ENCODE assay signal across 8 cellular contexts in genomic region chr1:32205401-32206370, GRCh38. TPM values are rescaled to one million over a fixed set of nuclear protein-coding genes. Genes with fewer than 3 reads are reported as not detected.
DNase-seq lines count a peak whose midpoint lies in the region; ATAC-seq and TF ChIP-seq lines count a peak whose summit lies in the region.

Gene IQCC, plus strand, starts transcription at chr1:32205671. Its CDS starts 11 bp downstream, at chr1:32205682.

- 1% methylated on average over 35 of the region's 77 CpGs for WGBS in SK-N-SH (ENCODE audit: low lambda C conversion rate)

- no peak within 1 kb of the TSS for H2AFZ ChIP-seq in SK-N-SH (ENCODE audit: low read depth)

- POLR2A ChIA-PET in CD8-positive, alpha-beta memory T cell (lab: Charles Lee) = interaction anchor here (0.5 to 1.7 kb wide), 6 partner anchors 9 to 189 kb away, joined by 3 to 9 read pairs (median 4); partner anchors contain the start of gene BSDC1
- POLR2A ChIA-PET in SK-N-SH (lab: Yijun Ruan, JAX) = interaction anchor here (0.6 to 2.4 kb wide), 3 partner anchors 11 to 26 kb away, joined by 3 to 10 read pairs (median 6); partner anchors contain the start of gene TXLNA

- H3F3A ChIP-seq in SK-N-SH (replicated peaks; ENCODE audit: insufficient read depth) = no peaks in the 10 kb centered on the region

- peaks cover 0 to 6% (median 0%) of the 10 kb centered on the region in 3 donors for H3K36me3 Mint-ChIP-seq in CD8-positive, alpha-beta memory T cell
- H3K36me3 Mint-ChIP-seq in activated naive CD4-positive, alpha-beta T cell treated with anti-CD3 and anti-CD28 coated beads, Interleukin-2, amount 50 U/mL, for 24 hours = no peaks in the 10 kb centered on the region

- peak; percentile 81 to 91 (median 84) for DNase-seq in CD8-positive, alpha-beta memory T cell
- DNase-seq in NCI-H1092 (lab: John Stamatoyannopoulos, UW) = peak; percentile 95
- peak; percentile 96 for DNase-seq in SK-N-SH
- DNase-seq in glomerular visceral epithelial cell (ENCODE audit: extremely low spot score) = peak; percentile 87
- DNase-seq in occipital lobe (lab: John Stamatoyannopoulos, UW) = peak; percentile 81
- peak; percentile 89 for DNase-seq in superior temporal gyrus (ENCODE audit: extremely low spot score)

- peak within 1 kb of the TSS; percentile 86 to 96 (median 87) for H3K4me3 Mint-ChIP-seq in CD8-positive, alpha-beta memory T cell
- H3K4me3 Mint-ChIP-seq in activated naive CD4-positive, alpha-beta T cell treated with anti-CD3 and anti-CD28 coated beads, Interleukin-2, amount 50 U/mL, for 24 hours = peak within 1 kb of the TSS; percentile 87

- peak within 1 kb of the TSS; percentile 65 to 98 (median 91) for H3K27ac Mint-ChIP-seq in CD8-positive, alpha-beta memory T cell
- H3K27ac Mint-ChIP-seq in activated naive CD4-positive, alpha-beta T cell treated with anti-CD3 and anti-CD28 coated beads, Interleukin-2, amount 50 U/mL, for 24 hours = peak within 1 kb of the TSS; percentile 30

- no peaks in the 10 kb centered on the region for H3K27me3 ChIP-seq in CD8-positive, alpha-beta memory T cell (ENCODE audit: insufficient read depth, low read length, poor library complexity, severe bottlenecking)
- H3K27me3 ChIP-seq in SK-N-SH (ENCODE audit: insufficient read depth) = no peaks in the 10 kb centered on the region

- no peaks in the 10 kb centered on the region for H4K20me1 ChIP-seq in SK-N-SH (ENCODE audit: insufficient read depth)

- no peaks in the 10 kb centered on the region for H3K27me3 Mint-ChIP-seq in CD8-positive, alpha-beta memory T cell
- H3K27me3 Mint-ChIP-seq in activated naive CD4-positive, alpha-beta T cell treated with anti-CD3 and anti-CD28 coated beads, Interleukin-2, amount 50 U/mL, for 24 hours = no peaks in the 10 kb centered on the region

- peak within 1 kb of the TSS; percentile 95 for H3K4me2 ChIP-seq in SK-N-SH

- no peaks in the 10 kb centered on the region for H3K9me3 ChIP-seq in CD8-positive, alpha-beta memory T cell (ENCODE audit: low read length)
- no peaks in the 10 kb centered on the region for H3K9me3 ChIP-seq in SK-N-SH

- H3K9me2 ChIP-seq in SK-N-SH = no peaks in the 10 kb centered on the region

- no peak for TF ChIP-seq CTCF in SK-N-SH (IDR thresholded peaks at IDR 0.05)

- H3K27ac ChIP-seq in CD8-positive, alpha-beta memory T cell (ENCODE audit: low read depth, low read length) = peak within 1 kb of the TSS; percentile 76
- peak within 1 kb of the TSS; percentile 6 to 62; a peak in 2 of 4 replicates for H3K27ac ChIP-seq in SK-N-SH (ENCODE audit: low read depth in 2 of 2, low read length in 1 of 2)

- no peaks in the 10 kb centered on the region for H3K9me3 Mint-ChIP-seq in CD8-positive, alpha-beta memory T cell
- no peaks in the 10 kb centered on the region for H3K9me3 Mint-ChIP-seq in activated naive CD4-positive, alpha-beta T cell treated with anti-CD3 and anti-CD28 coated beads, Interleukin-2, amount 50 U/mL, for 24 hours

- no peak for TF ChIP-seq EP300 in SK-N-SH (IDR thresholded peaks at IDR 0.05; ENCODE audit: borderline replicate concordance in 1 of 2, low read depth in 1 of 2, low read length in 1 of 2)

- peak within 1 kb of the TSS; percentile 86 for H3K4me3 ChIP-seq in CD8-positive, alpha-beta memory T cell (ENCODE audit: low read length)
- H3K4me3 ChIP-seq in SK-N-SH (ENCODE audit: low read depth in 2 of 2, low read length in 1 of 2) = peak within 1 kb of the TSS; percentile 65 to 89

- ATAC-seq in GM21723 (IDR thresholded peaks at IDR 0.05; ENCODE audit: unreplicated experiment) = peak; percentile 34

- TF ChIP-seq RAD21 in SK-N-SH (IDR thresholded peaks at IDR 0.05; ENCODE audit: low read length) = no peak

- peaks cover 29% of the 10 kb centered on the region for H3K4me1 ChIP-seq in CD8-positive, alpha-beta memory T cell (ENCODE audit: insufficient read depth, low read length)
- H3K4me1 ChIP-seq in SK-N-SH (ENCODE audit: control insufficient read depth in 1 of 2, insufficient read depth in 2 of 2, low read depth in 1 of 2, low read length in 1 of 2) = peaks cover 0 to 36% of the 10 kb centered on the region in 2 experiments; a peak in 2 of 4 replicates

- CTCF ChIA-PET in CD8-positive, alpha-beta memory T cell (lab: Charles Lee) = interaction anchor here (0.9 to 2.1 kb wide), 8 partner anchors 10 to 130 kb away, joined by 3 to 6 read pairs (median 3); partner anchors contain the start of gene MARCKSL1
- CTCF ChIA-PET in SK-N-SH (lab: Yijun Ruan, JAX) = interaction anchor here (1.0 to 5.5 kb wide), 5 partner anchors 10 to 195 kb away, joined by 3 to 39 read pairs (median 4); no protein-coding TSS in a partner anchor

- H3K9ac ChIP-seq in SK-N-SH = peak within 1 kb of the TSS; percentile 82

- peaks cover 20 to 45% (median 31%) of the 10 kb centered on the region in 3 donors for H3K4me1 Mint-ChIP-seq in CD8-positive, alpha-beta memory T cell
- H3K4me1 Mint-ChIP-seq in activated naive CD4-positive, alpha-beta T cell treated with anti-CD3 and anti-CD28 coated beads, Interleukin-2, amount 50 U/mL, for 24 hours = peaks cover 35% of the 10 kb centered on the region

- H3K79me2 ChIP-seq in SK-N-SH (ENCODE audit: insufficient read depth) = peaks cover 4% of the 10 kb centered on the region; the same call in 1 of the 2 replicates

- H3K36me3 ChIP-seq in CD8-positive, alpha-beta memory T cell (ENCODE audit: insufficient read depth, low read length) = no peaks in the 10 kb centered on the region
- H3K36me3 ChIP-seq in SK-N-SH (replicated peaks in 1 of 2; ENCODE audit: control insufficient read depth in 1 of 2, insufficient read depth in 2 of 2, low read length in 1 of 2) = peaks cover 0 to 5% of the 10 kb centered on the region in 2 experiments

TF ChIP-seq in SK-N-SH, 30 proteins besides CTCF, POLR2A, EP300 and RAD21 (continues in another document):
- TF ChIP-seq MEF2A (IDR thresholded peaks at IDR 0.05; ENCODE audit: borderline replicate concordance, low read depth) (no peak), MXI1 (IDR thresholded peaks at IDR 0.05; ENCODE audit: low read depth, low read length) (peak; percentile 82; the same call in 1 of the 2 replicates), MAX (IDR thresholded peaks at IDR 0.05; ENCODE audit: low read depth) (peak; percentile 43; the same call in 1 of the 2 replicates), FOXM1 (IDR thresholded peaks at IDR 0.05; ENCODE audit: low read depth) (no peak), IRF3 (IDR thresholded peaks at IDR 0.05; ENCODE audit: low read depth, low read length) (no peak), RCOR1 (IDR thresholded peaks at IDR 0.05; ENCODE audit: low read length) (no peak), TCF12 (IDR thresholded peaks at IDR 0.05) (no peak), TAF1 (IDR thresholded peaks at IDR 0.05; ENCODE audit: borderline replicate concordance, low read depth, low read length) (peak; percentile 62), NRF1 (IDR thresholded peaks at IDR 0.05; ENCODE audit: low read depth, low read length) (peak; percentile 93), FOSL2 (IDR thresholded peaks at IDR 0.05; ENCODE audit: borderline replicate concordance, low read depth) (no peak), SIN3A (IDR thresholded peaks at IDR 0.05; ENCODE audit: borderline replicate concordance, low read depth, low read length) (peak; percentile 38; the same call in 1 of the 2 replicates), YY1 (IDR thresholded peaks at IDR 0.05; ENCODE audit: low read depth) (0 out of 2 replicates have a peak, but pooled peaks have one; percentile 36), RXRA (IDR thresholded peaks at IDR 0.05; ENCODE audit: borderline replicate concordance, low read depth) (no peak), EZH2phosphoT487 (IDR thresholded peaks at IDR 0.05; ENCODE audit: borderline replicate concordance, low read depth) (no peak)
- TF ChIP-seq, protein P1, sequence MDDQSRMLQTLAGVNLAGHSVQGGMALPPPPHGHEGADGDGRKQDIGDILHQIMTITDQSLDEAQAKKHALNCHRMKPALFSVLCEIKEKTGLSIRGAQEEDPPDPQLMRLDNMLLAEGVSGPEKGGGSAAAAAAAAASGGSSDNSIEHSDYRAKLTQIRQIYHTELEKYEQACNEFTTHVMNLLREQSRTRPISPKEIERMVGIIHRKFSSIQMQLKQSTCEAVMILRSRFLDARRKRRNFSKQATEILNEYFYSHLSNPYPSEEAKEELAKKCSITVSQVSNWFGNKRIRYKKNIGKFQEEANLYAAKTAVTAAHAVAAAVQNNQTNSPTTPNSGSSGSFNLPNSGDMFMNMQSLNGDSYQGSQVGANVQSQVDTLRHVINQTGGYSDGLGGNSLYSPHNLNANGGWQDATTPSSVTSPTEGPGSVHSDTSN (IDR thresholded peaks at IDR 0.05) = peak; percentile 26; the same call in 1 of the 2 replicates

RNA-seq across cellular contexts. Expression of gene IQCC, which starts in this region (rescaled TPM):
- total RNA-seq in CD8-positive, alpha-beta memory T cell = 1 to 10 TPM; 5.6 to 5.7 TPM
- polyA plus RNA-seq in CD8-positive, alpha-beta memory T cell = 1.6 TPM
- polyA plus RNA-seq in SK-N-SH (2012; rRNA removed) = 2.4 and 2.9 TPM in 2 replicates
- 1.5 and 2.3 TPM in 2 replicates for polyA plus RNA-seq in SK-N-SH (2012; cell fraction: cytosol; rRNA removed)
- polyA plus RNA-seq in SK-N-SH (2012; cell fraction: nucleus; rRNA removed) = 2.9 and 3.6 TPM in 2 replicates
- total RNA-seq in occipital lobe = 2.3 TPM

Comparison
In these comparisons a context has a peak if more than half of its experiments do, and no peak if none do; other contexts are left out.
1. Peak in every context shown above with its lines: DNase-seq, ATAC-seq, H3K4me3 ChIP-seq and H3K27ac ChIP-seq.